In genomic region chr6:137086031-137086430, GRCh38 we compare ENCODE assay signal across 23 cellular contexts. TPM values are rescaled to one million over a fixed set of nuclear protein-coding genes. Genes with fewer than 3 reads are reported as not detected.
"Had no signal": no experiment of that assay in that cellular context is flagged by ENCODE, and none has a peak within 500 bp of the region (broad histone marks: within the 10 kb centered on the region; RNA-seq: fewer than 3 reads in every experiment).

No MANE protein-coding gene starts in this region.

- H3K4me1 ChIP-seq: gastroesophageal sphincter, heart left ventricle, left lung, right lobe of liver had no signal

- H3K9me3 ChIP-seq: gastroesophageal sphincter, left lung, right lobe of liver, transverse colon had no signal

- H3K4me2 ChIP-seq: neural progenitor cell, smooth muscle cell had no signal

- H3K9ac ChIP-seq: neural progenitor cell had no signal

- H3K4me3 ChIP-seq: cardiac muscle cell, gastroesophageal sphincter, heart left ventricle, left lung, neural progenitor cell, right lobe of liver, smooth muscle cell, transverse colon had no signal

- FAIRE-seq: keratinocyte, urothelium cell line had no signal

- H2AFZ ChIP-seq: neural progenitor cell had no signal

- H3K27ac ChIP-seq: cardiac muscle cell, gastroesophageal sphincter, heart left ventricle, left lung, neural progenitor cell, right lobe of liver, transverse colon had no signal

- H3K27me3 ChIP-seq: cardiac muscle cell, heart left ventricle, left lung, neural progenitor cell, right lobe of liver, transverse colon had no signal

- DNase-seq: activated CD4-positive, alpha-beta memory T cell treated with anti-CD3 and anti-CD28 coated beads for 36 hours; activated CD4-positive, alpha-beta T cell treated with anti-CD3 and anti-CD28 coated beads for 4 hours; activated CD4-positive, CD25-positive, alpha-beta regulatory T cell; activated effector memory CD4-positive, alpha-beta T cell treated with anti-CD3 and anti-CD28 coated beads, Interleukin-2, amount 50 U/mL, for 16 hours; activated naive CD4-positive, alpha-beta T cell treated with anti-CD3 and anti-CD28 coated beads, Interleukin-2, amount 10 ng/mL, durations not matched to agents 7 days and 5 days; cortex of kidney; endodermal cell; heart left ventricle; left lung; naive thymus-derived CD8-positive, alpha-beta T cell; posterior cingulate gyrus; right lobe of liver; stimulated activated CD4-positive, alpha-beta T cell treated with anti-CD3 and anti-CD28 coated beads, Interleukin-15, amount 100 ng/mL, for 24 hours; stimulated activated CD4-positive, alpha-beta T cell treated with anti-CD3 and anti-CD28 coated beads, Interleukin-2, amount 100 ng/mL, for 48 hours; stimulated activated CD8-positive, alpha-beta memory T cell treated with anti-CD3 and anti-CD28 coated beads, Interleukin-4, amount 100 ng/mL, for 48 hours; stimulated activated naive B cell treated with anti-CD40 and anti-IgM and Interleukin-4, amounts not matched to agents 10 μg/mL and 1 μg/mL and 100 μg/mL, for 72 hours; transverse colon had no signal

- H3K36me3 ChIP-seq: cardiac muscle cell, gastroesophageal sphincter, heart left ventricle, left lung, neural progenitor cell, right lobe of liver, transverse colon had no signal

RNA-seq across cellular contexts. Expression of gene IL20RA, which starts 41.3 kb away (rescaled TPM):
- total RNA-seq: activated CD4-positive, alpha-beta memory T cell treated with anti-CD3 and anti-CD28 coated beads for 36 hours; naive thymus-derived CD8-positive, alpha-beta T cell had no signal
- polyA plus RNA-seq: naive thymus-derived CD8-positive, alpha-beta T cell had no signal
